9 cellular contexts compared by ENCODE assay signal in genomic region chr3:42072930-42073329, GRCh38. TPM values are rescaled to one million over a fixed set of nuclear protein-coding genes. Genes with fewer than 3 reads are reported as not detected.
DNase-seq lines count a peak whose midpoint lies in the region; ATAC-seq, FAIRE-seq and TF ChIP-seq lines count a peak whose summit lies in the region.
"Had no signal": no experiment of that assay in that cellular context is flagged by ENCODE, and none has a peak within 500 bp of the region (broad histone marks: within the 10 kb centered on the region; RNA-seq: fewer than 3 reads in every experiment).

No MANE protein-coding gene starts in this region.

- H3K27me3 ChIP-seq in GM12878 (replicated peaks in 1 of 2; ENCODE audit: control insufficient read depth in 2 of 2, insufficient read depth in 2 of 2, low read length in 1 of 2) (no peaks in the 10 kb centered on the region), lower lobe of right lung (ENCODE audit: low read depth) (no peaks in the 10 kb centered on the region), subcutaneous abdominal adipose tissue (ENCODE audit: control insufficient read depth in 5 of 5, insufficient read depth in 4 of 5, low read length in 5 of 5) (no peaks in the 10 kb centered on the region), prostate gland (replicated peaks; ENCODE audit: insufficient read depth) (no peaks in the 10 kb centered on the region)

- H3K27ac ChIP-seq in GM12878 (ENCODE audit: control insufficient read depth, insufficient read depth) (peak overlapping the region; percentile 7), lower lobe of right lung (peak overlapping the region; percentile 79), subcutaneous abdominal adipose tissue (ENCODE audit: low read depth, low read length) (peak overlapping the region; percentile 94), prostate gland (peak overlapping the region in 1 of 2 donors; percentile 66)

- peak overlapping the region; percentile 64 to 83 (median 82) for H3K27ac Mint-ChIP-seq in IgD-negative memory B cell

- intact Hi-C loops in GM12878 (cut with micrococcal nuclease; ENCODE audit: unreplicated experiment), result no loop called here
- intact Hi-C loops in lower lobe of right lung (cut with DNase I), result no loop called here
- intact Hi-C loops in prostate gland (cut with DNase I), result no loop called here

- no peak for TF ChIP-seq EP300 in GM12878 (IDR thresholded peaks at IDR 0.05; ENCODE audit: borderline replicate concordance in 1 of 2, control insufficient read depth in 1 of 2, low read depth in 2 of 2, low read length in 2 of 2)

- no peak for FAIRE-seq in GM12878 (lab: Jason Lieb, UNC)

- no peak overlapping the region for H3K9ac ChIP-seq in GM12878 (ENCODE audit: control insufficient read depth, insufficient read depth, low read length)
- peak overlapping the region; percentile 1 to 59 (median 55) for H3K9ac ChIP-seq in subcutaneous abdominal adipose tissue (ENCODE audit: low read length in 5 of 5)

- 83% methylated on average over 8 of the region's 8 CpGs for WGBS in GM12878 (ENCODE audit: insufficient coverage, insufficient replicate concordance, low lambda C conversion rate, missing lambda C conversion rate)
- WGBS in prostate gland, result 43% methylated on average over 8 of the region's 8 CpGs

- peaks cover 82% of the 10 kb centered on the region for H3K79me2 ChIP-seq in GM12878 (ENCODE audit: control insufficient read depth, insufficient read depth, low read length)

- SMC1A ChIA-PET in GM12878 (lab: Charles Lee; ENCODE audit: uncharacterized antibody, unreplicated experiment), result interaction anchor here (1.1 to 2.2 kb wide), 4 partner anchors 7 to 57 kb away, joined by 3 to 7 read pairs (median 4); no protein-coding TSS in a partner anchor

- H3K27me3 Mint-ChIP-seq in IgD-negative memory B cell, result no peaks in the 10 kb centered on the region

- peaks cover 2% of the 10 kb centered on the region; the same call in 2 of the 3 replicates for H3K9me3 ChIP-seq in GM12878 (replicated peaks; ENCODE audit: control insufficient read depth, insufficient read depth, low read length)
- peaks cover 7% of the 10 kb centered on the region for H3K9me3 ChIP-seq in lower lobe of right lung
- no peaks in the 10 kb centered on the region for H3K9me3 ChIP-seq in subcutaneous abdominal adipose tissue (ENCODE audit: control insufficient read depth in 5 of 5, low read length in 5 of 5)
- no peaks in the 10 kb centered on the region for H3K9me3 ChIP-seq in prostate gland

- peaks cover 43 to 62% (median 60%) of the 10 kb centered on the region in 3 donors for H3K4me1 Mint-ChIP-seq in IgD-negative memory B cell

- H3K4me1 ChIP-seq in GM12878 (ENCODE audit: control insufficient read depth, insufficient read depth, low read length) (peaks cover 26% of the 10 kb centered on the region), lower lobe of right lung (peaks cover 45% of the 10 kb centered on the region), subcutaneous abdominal adipose tissue (ENCODE audit: control insufficient read depth in 5 of 5, insufficient read depth in 5 of 5, low read length in 5 of 5) (peaks cover 25 to 63% (median 57%) of the 10 kb centered on the region in 5 donors), prostate gland (replicated peaks) (peaks cover 20% of the 10 kb centered on the region)

- peaks cover 5% of the 10 kb centered on the region for H4K20me1 ChIP-seq in GM12878 (ENCODE audit: control insufficient read depth, insufficient read depth)

- no TSS peak for BruUV-seq in GM12878 (replicated peaks; lab: Mats Ljungman, UMichigan)

- peaks cover 4% of the 10 kb centered on the region for H3K36me3 Mint-ChIP-seq in IgD-negative memory B cell

- TF ChIP-seq POLR2A in GM12878 (IDR thresholded peaks at IDR 0.05; ENCODE audit: low read depth, low read length) (no peak), prostate gland (IDR thresholded peaks at IDR 0.05) (no peak)

- H3K4me3 Mint-ChIP-seq in IgD-negative memory B cell, result peak overlapping the region in 3 of 4 donors; percentile 49 to 64 (median 63)

- DNase-seq in GM12878 (ENCODE audit: low read depth, low spot score) (no peak), lower lobe of right lung (no peak), dermis blood vessel endothelial cell (no peak), DMS114 treated with DMSO at 0.1 percent for 48 hours (lab: John Stamatoyannopoulos, UW; ENCODE audit: unreplicated experiment) (no peak), prostate gland (ENCODE audit: low spot score) (no peak)
- DNase-seq: activated T-cell treated with anti-CD3 and anti-CD28 coated beads for 4 hours had no signal

- in situ Hi-C loops in GM12878 (cut with MboI), result no loop called here

- H3K4me3 ChIP-seq in GM12878, result peak overlapping the region; percentile 54; the same call in 1 of the 2 replicates
- H3K4me3 ChIP-seq in lower lobe of right lung, result peak overlapping the region; percentile 38
- H3K4me3 ChIP-seq in subcutaneous abdominal adipose tissue (ENCODE audit: low read depth in 1 of 5, low read length in 5 of 5), result peak overlapping the region in 4 of 5 donors; percentile 45 to 60 (median 55)
- H3K4me3 ChIP-seq in prostate gland, result no peak overlapping the region

- H3K36me3 ChIP-seq in GM12878 (ENCODE audit: control insufficient read depth in 2 of 2, insufficient read depth in 2 of 2, low read length in 1 of 2), result peaks cover 0 to 6% of the 10 kb centered on the region in 2 experiments; a peak in 1 of 4 replicates
- no peaks in the 10 kb centered on the region for H3K36me3 ChIP-seq in lower lobe of right lung
- H3K36me3 ChIP-seq in subcutaneous abdominal adipose tissue (ENCODE audit: control insufficient read depth in 5 of 5, insufficient read depth in 5 of 5, low read length in 5 of 5), result no peaks in the 10 kb centered on the region
- H3K36me3 ChIP-seq in prostate gland, result no peaks in the 10 kb centered on the region

- no peak for TF ChIP-seq RAD21 in GM12878 (IDR thresholded peaks at IDR 0.05; ENCODE audit: insufficient read depth, low read depth, low read length)

- peak overlapping the region; percentile 81 for H3K4me2 ChIP-seq in GM12878 (ENCODE audit: control insufficient read depth, insufficient read depth)

- CTCF ChIA-PET in GM12878 (lab: Yijun Ruan, JAX), result interaction anchor here (1.3 to 2.3 kb wide), 2 partner anchors 9 to 26 kb away, joined by 5 to 8 read pairs; no protein-coding TSS in a partner anchor

- peaks cover 0 to 4% (median 0%) of the 10 kb centered on the region in 3 donors for H3K9me3 Mint-ChIP-seq in IgD-negative memory B cell

- TF ChIP-seq CTCF in GM12878 (IDR thresholded peaks at IDR 0.05 in 2 of 3, conservative IDR thresholded peaks at IDR 0.05 in 1 of 3; ENCODE audit: control insufficient read depth in 2 of 3, extremely low read depth in 1 of 3, insufficient read depth in 1 of 3, low read depth in 3 of 3, low read length in 3 of 3), result no peak
- TF ChIP-seq CTCF in lower lobe of right lung (IDR thresholded peaks at IDR 0.05), result no peak
- TF ChIP-seq CTCF in prostate gland (IDR thresholded peaks at IDR 0.05), result no peak

- RAD21 ChIA-PET in GM12878 (lab: Charles Lee; ENCODE audit: unreplicated experiment), result interaction anchor here (1.1 kb wide), 1 partner anchor 59 kb away, joined by 4 read pairs; no protein-coding TSS in a partner anchor

- H2AFZ ChIP-seq in GM12878 (ENCODE audit: control insufficient read depth, low read depth, low read length), result no peak overlapping the region

- POLR2A ChIA-PET in GM12878 (lab: Charles Lee), result interaction anchor here (0.6 kb wide), 1 partner anchor 123 kb away, joined by 7 read pairs; no protein-coding TSS in a partner anchor

- no peak; the same call in 2 of the 3 replicates for ATAC-seq in GM12878
- ATAC-seq in lower lobe of right lung, result peak in 1 of 2 donors; percentile 7
- no peak for ATAC-seq in GM21717 (IDR thresholded peaks at IDR 0.05; ENCODE audit: unreplicated experiment)

TF ChIP-seq in GM12878, 131 proteins besides CTCF, POLR2A, EP300 and RAD21 (continues in another document):
- TF ChIP-seq E2F8 (IDR thresholded peaks at IDR 0.05; ENCODE audit: low read depth, partially characterized antibody), result no peak

RNA-seq across cellular contexts. Expression of gene TRAK1, which starts 18.2 kb away (rescaled TPM):
- 24.6 TPM for polyA plus RNA-seq in IgD-negative memory B cell
- total RNA-seq in GM12878 (2013; cell fraction: nucleolus; rRNA removed), result 76.4 and 80.8 TPM in 2 replicates
- 29.4 and 32.0 TPM in 2 replicates for total RNA-seq in GM12878 (2014; rRNA removed)
- 20.6 and 22.2 TPM in 2 replicates for total RNA-seq in GM12878 (2014; rRNA removed; fragmentation: Illumina TruSeq; extraction: Trizol)
- 43.1 and 46.2 TPM in 2 replicates for total RNA-seq in GM12878 (2021)
- polyA plus RNA-seq in GM12878 (2011; ENCODE audit: low read depth), result 15.1 TPM
- 18.7 and 25.2 TPM in 2 replicates for polyA plus RNA-seq in GM12878 (2011; rRNA removed)
- 22.7 and 26.2 TPM in 2 replicates for polyA plus RNA-seq in GM12878 (2011; cell fraction: cytosol; rRNA removed)
- 49.2 and 51.0 TPM in 2 replicates for polyA plus RNA-seq in GM12878 (2011; cell fraction: nucleus; rRNA removed)
- polyA plus RNA-seq in GM12878 (2012), result 23.0 and 27.8 TPM in 2 replicates
- 23.9 and 28.3 TPM in 2 replicates for polyA plus RNA-seq in GM12878 (2014; fragmentation: Illumina TruSeq; extraction: Trizol)
- polyA plus RNA-seq in GM12878 (2014; fragmentation: Nextera tagmentation; extraction: Ambion mirVana), result 1 to 10 TPM; 6.6 to 6.7 TPM
- 32.1 and 32.3 TPM in 2 replicates for polyA plus RNA-seq in GM12878 (2014; rRNA removed)
- 1 to 10 TPM; 7.2 to 9.8 TPM for polyA plus RNA-seq in GM12878 (2016; fragmentation: Nextera tagmentation; extraction: Ambion mirVana)
- polyA minus RNA-seq in GM12878 (2011; rRNA and poly(A)+ RNA removed), result 44.9 and 47.8 TPM in 2 replicates
- polyA minus RNA-seq in GM12878 (2011; cell fraction: cytosol; rRNA and poly(A)+ RNA removed), result 14.8 and 17.8 TPM in 2 replicates
- polyA minus RNA-seq in GM12878 (2011; cell fraction: nucleus; rRNA and poly(A)+ RNA removed), result 40.6 and 63.4 TPM in 2 replicates
- 50.6 TPM for total RNA-seq in lower lobe of right lung
- total RNA-seq in dermis blood vessel endothelial cell, result 52.1 and 67.3 TPM in 2 replicates
- total RNA-seq in prostate gland, result 10 to 100 TPM; 35.6 to 80.3 TPM

Comparison
In these comparisons a context has a peak if more than half of its experiments do, and no peak if none do; other contexts are left out.
1. H3K4me3 ChIP-seq: peak in GM12878 (single experiment), lower lobe of right lung (single experiment) and subcutaneous abdominal adipose tissue (4 of 5); none in prostate gland (0 of 2).